ENCODE assay signal across 8 cellular contexts in the genomic region with DNA sequence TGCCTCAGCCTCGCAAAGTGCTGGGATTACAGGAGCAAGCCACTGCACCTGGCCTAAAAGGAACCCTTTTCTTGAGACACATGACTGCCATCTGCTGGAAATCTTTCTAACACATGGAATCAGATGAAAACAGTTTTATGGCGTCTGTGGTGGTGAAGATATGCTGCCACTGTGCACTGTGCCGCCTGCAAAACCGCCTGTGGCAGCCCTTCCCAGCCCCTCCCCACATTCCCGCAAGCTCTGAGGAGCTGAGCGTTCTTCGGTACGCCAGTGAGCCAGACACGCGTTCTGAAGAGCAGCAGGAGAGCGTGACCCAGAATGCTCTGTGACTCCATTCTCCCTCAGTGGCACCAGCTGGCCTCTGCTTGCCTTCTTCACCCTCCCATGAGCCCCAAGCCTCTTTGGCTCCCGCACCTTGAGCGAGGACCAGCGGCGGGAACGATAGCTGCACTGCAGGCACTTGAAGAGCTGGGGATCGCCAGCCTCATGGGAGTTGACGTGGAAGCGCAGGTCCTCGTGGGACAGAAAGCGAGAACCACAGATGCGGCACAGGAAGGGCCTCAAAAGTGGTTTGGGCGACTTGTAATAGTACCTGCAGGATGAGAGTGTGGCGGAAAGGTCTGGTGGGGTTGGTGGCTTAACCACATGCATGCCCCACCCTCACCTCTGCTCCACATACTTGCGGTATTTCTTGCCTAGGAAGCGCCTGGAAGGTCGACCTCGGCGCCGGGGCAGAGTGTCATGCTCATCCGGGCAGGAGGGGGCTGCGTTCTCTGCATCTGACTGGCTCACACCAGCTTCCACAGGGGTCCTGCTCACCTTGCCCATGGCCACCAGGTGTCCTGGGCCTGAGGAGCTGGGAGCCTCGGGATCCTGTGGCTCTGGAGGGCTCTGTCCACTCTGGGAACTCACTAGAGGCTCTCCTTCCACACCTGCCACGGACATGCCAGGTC. TPM values are rescaled to one million over a fixed set of nuclear protein-coding genes. Genes with fewer than 3 reads are reported as not detected.
A peak's percentile ranks its signal among the peaks of the same experiment; 100 is the strongest.
DNase-seq lines count a peak whose midpoint lies in the region; ATAC-seq and TF ChIP-seq lines count a peak whose summit lies in the region.

No MANE protein-coding gene starts in this region.

- H3K27me3 Mint-ChIP-seq in activated CD8-positive, alpha-beta T cell treated with anti-CD3 and anti-CD28 coated beads for 36 hours, result no peaks in the 10 kb centered on the region
- no peaks in the 10 kb centered on the region for H3K27me3 Mint-ChIP-seq in activated CD8-positive, alpha-beta T cell treated with anti-CD3 and anti-CD28 coated beads, Interleukin-2, amount 10 ng/mL, durations not matched to agents 7 days and 5 days (ENCODE audit: low read depth)
- peaks cover 2% of the 10 kb centered on the region for H3K27me3 Mint-ChIP-seq in brain

- no peak overlapping the region for H3K27ac ChIP-seq in substantia nigra (ENCODE audit: low read depth, low read length, poor library complexity, severe bottlenecking)

- CTCF ChIA-PET in activated CD8-positive, alpha-beta T cell treated with anti-CD3 and anti-CD28 coated beads for 36 hours (lab: Charles Lee), result interaction anchor here (0.7 to 3.5 kb wide), 5 partner anchors 9 to 164 kb away, joined by 3 to 25 read pairs (median 3); no protein-coding TSS in a partner anchor
- CTCF ChIA-PET in activated CD8-positive, alpha-beta T cell treated with anti-CD3 and anti-CD28 coated beads, Interleukin-2, amount 10 ng/mL, durations not matched to agents 7 days and 5 days (lab: Charles Lee), result interaction anchor here (0.6 to 6.5 kb wide), 9 partner anchors 7 to 164 kb away, joined by 3 to 74 read pairs (median 8); a partner anchor contains a TSS

- POLR2A ChIA-PET in activated CD8-positive, alpha-beta T cell treated with anti-CD3 and anti-CD28 coated beads for 36 hours (lab: Charles Lee), result interaction anchor here (0.6 to 4.4 kb wide), 3 partner anchors 9 to 29 kb away, joined by 3 to 43 read pairs (median 5); a partner anchor contains a TSS
- POLR2A ChIA-PET in activated CD8-positive, alpha-beta T cell treated with anti-CD3 and anti-CD28 coated beads, Interleukin-2, amount 10 ng/mL, durations not matched to agents 7 days and 5 days (lab: Charles Lee), result interaction anchor here (0.6 kb wide), 1 partner anchor 8 kb away, joined by 5 read pairs; no protein-coding TSS in a partner anchor

- peaks cover 60% of the 10 kb centered on the region for H3K36me3 Mint-ChIP-seq in activated CD8-positive, alpha-beta T cell treated with anti-CD3 and anti-CD28 coated beads for 36 hours (ENCODE audit: low read depth)
- H3K36me3 Mint-ChIP-seq in activated CD8-positive, alpha-beta T cell treated with anti-CD3 and anti-CD28 coated beads, Interleukin-2, amount 10 ng/mL, durations not matched to agents 7 days and 5 days (ENCODE audit: low read depth), result peaks cover 67% of the 10 kb centered on the region
- peaks cover 59% of the 10 kb centered on the region for H3K36me3 Mint-ChIP-seq in brain

- H3K9me3 Mint-ChIP-seq in activated CD8-positive, alpha-beta T cell treated with anti-CD3 and anti-CD28 coated beads for 36 hours, result no peaks in the 10 kb centered on the region
- no peaks in the 10 kb centered on the region for H3K9me3 Mint-ChIP-seq in activated CD8-positive, alpha-beta T cell treated with anti-CD3 and anti-CD28 coated beads, Interleukin-2, amount 10 ng/mL, durations not matched to agents 7 days and 5 days (ENCODE audit: insufficient read depth)
- H3K9me3 Mint-ChIP-seq in brain, result no peaks in the 10 kb centered on the region

- no peaks in the 10 kb centered on the region for H3K4me1 ChIP-seq in mucosa of descending colon (ENCODE audit: low read depth)

- intact Hi-C loops in activated CD8-positive, alpha-beta T cell treated with anti-CD3 and anti-CD28 coated beads for 36 hours (cut with micrococcal nuclease), result no loop called here
- intact Hi-C loops in mucosa of descending colon (cut with DNase I, micrococcal nuclease), result no loop called here

- H3K27ac Mint-ChIP-seq in activated CD8-positive, alpha-beta T cell treated with anti-CD3 and anti-CD28 coated beads for 36 hours, result no peak overlapping the region
- no peak overlapping the region for H3K27ac Mint-ChIP-seq in activated CD8-positive, alpha-beta T cell treated with anti-CD3 and anti-CD28 coated beads, Interleukin-2, amount 10 ng/mL, durations not matched to agents 7 days and 5 days
- H3K27ac Mint-ChIP-seq in brain, result peak overlapping the region in 2 of 5 experiments; percentile 65 to 84

- H3K9me3 ChIP-seq in mucosa of descending colon, result no peaks in the 10 kb centered on the region

- no peak for TF ChIP-seq CTCF in activated CD8-positive, alpha-beta T cell treated with anti-CD3 and anti-CD28 coated beads for 36 hours (IDR thresholded peaks at IDR 0.05)
- peak; percentile 46 to 59 for TF ChIP-seq CTCF in brain (conservative IDR thresholded peaks at IDR 0.05)
- TF ChIP-seq CTCF in mucosa of descending colon (IDR thresholded peaks at IDR 0.05), result no peak

- ATAC-seq in activated CD8-positive, alpha-beta T cell treated with anti-CD3 and anti-CD28 coated beads for 36 hours, result peak; percentile 58
- no peak for ATAC-seq in activated CD8-positive, alpha-beta T cell treated with anti-CD3 and anti-CD28 coated beads, Interleukin-2, amount 10 ng/mL, durations not matched to agents 7 days and 5 days
- ATAC-seq in mucosa of descending colon, result peak; percentile 77
- no peak for ATAC-seq in HG02798 (IDR thresholded peaks at IDR 0.05; ENCODE audit: poor library complexity, unreplicated experiment)

- H3K4me3 Mint-ChIP-seq in activated CD8-positive, alpha-beta T cell treated with anti-CD3 and anti-CD28 coated beads for 36 hours, result no peak overlapping the region
- H3K4me3 Mint-ChIP-seq in activated CD8-positive, alpha-beta T cell treated with anti-CD3 and anti-CD28 coated beads, Interleukin-2, amount 10 ng/mL, durations not matched to agents 7 days and 5 days, result no peak overlapping the region
- no peak overlapping the region for H3K4me3 Mint-ChIP-seq in brain

- no peak overlapping the region for H3K4me3 ChIP-seq in mucosa of descending colon

- no peak for DNase-seq in activated CD8-positive, alpha-beta T cell treated with anti-CD3 and anti-CD28 coated beads for 36 hours
- no peak for DNase-seq in activated CD8-positive, alpha-beta T cell treated with anti-CD3 and anti-CD28 coated beads, Interleukin-2, amount 10 ng/mL, durations not matched to agents 7 days and 5 days
- DNase-seq in NCI-H2081 (lab: John Stamatoyannopoulos, UW), result peak; percentile 47 to 63
- DNase-seq in mucosa of descending colon, result peak in 1 of 3 donors; percentile 75
- no peak for DNase-seq in substantia nigra (lab: John Stamatoyannopoulos, UW)
- DNase-seq in activated CD4-positive, alpha-beta T cell treated with anti-CD3 and anti-CD28 coated beads for 48 hours, result no peak

- peaks cover 38% of the 10 kb centered on the region for H3K36me3 ChIP-seq in mucosa of descending colon (ENCODE audit: low read depth)

- no peaks in the 10 kb centered on the region for H3K4me1 Mint-ChIP-seq in activated CD8-positive, alpha-beta T cell treated with anti-CD3 and anti-CD28 coated beads for 36 hours (ENCODE audit: low read depth)
- peaks cover 5% of the 10 kb centered on the region for H3K4me1 Mint-ChIP-seq in activated CD8-positive, alpha-beta T cell treated with anti-CD3 and anti-CD28 coated beads, Interleukin-2, amount 10 ng/mL, durations not matched to agents 7 days and 5 days (ENCODE audit: low read depth)
- no peaks in the 10 kb centered on the region for H3K4me1 Mint-ChIP-seq in brain

RNA-seq across cellular contexts. Expression of a gene that starts 8.7 kb away (rescaled TPM):
- 10 to 100 TPM; 27.0 to 28.8 TPM for total RNA-seq in activated CD8-positive, alpha-beta T cell treated with anti-CD3 and anti-CD28 coated beads for 36 hours
- total RNA-seq in activated CD8-positive, alpha-beta T cell treated with anti-CD3 and anti-CD28 coated beads, Interleukin-2, amount 10 ng/mL, durations not matched to agents 7 days and 5 days, result 10 to 100 TPM; 33.1 to 34.5 TPM
- 12.5 TPM for polyA plus RNA-seq in brain (ENCODE audit: insufficient read depth, low read depth, low replicate concordance)
- total RNA-seq in mucosa of descending colon, result 10 to 100 TPM; 19.1 to 22.7 (median 20.1) TPM

RNA-seq across cellular contexts. Expression of a gene that starts 28.9 kb away (rescaled TPM):
- 10 to 100 TPM; 27.8 to 29.5 TPM for total RNA-seq in activated CD8-positive, alpha-beta T cell treated with anti-CD3 and anti-CD28 coated beads for 36 hours
- total RNA-seq in activated CD8-positive, alpha-beta T cell treated with anti-CD3 and anti-CD28 coated beads, Interleukin-2, amount 10 ng/mL, durations not matched to agents 7 days and 5 days, result 10 to 100 TPM; 40.3 to 41.2 TPM
- polyA plus RNA-seq in brain (ENCODE audit: insufficient read depth, low read depth, low replicate concordance), result 90.9 TPM
- 10 to 100 TPM; 29.2 to 37.8 (median 35.1) TPM for total RNA-seq in mucosa of descending colon

RNA-seq across cellular contexts. Expression of a gene that starts 45.4 kb away (rescaled TPM):
- under 1 TPM in 1 of 2 experiments, not detected in 1; 0.11 TPM for total RNA-seq in activated CD8-positive, alpha-beta T cell treated with anti-CD3 and anti-CD28 coated beads for 36 hours
- total RNA-seq in activated CD8-positive, alpha-beta T cell treated with anti-CD3 and anti-CD28 coated beads, Interleukin-2, amount 10 ng/mL, durations not matched to agents 7 days and 5 days, result not detected
- polyA plus RNA-seq in brain (ENCODE audit: insufficient read depth, low read depth, low replicate concordance), result 1.8 TPM
- total RNA-seq in mucosa of descending colon, result 1 to 10 TPM in 2 of 3 donors, under 1 TPM in 1; 0.52 to 6.7 (median 1.2) TPM

RNA-seq across cellular contexts. Expression of a gene that starts 51.4 kb away (rescaled TPM):
- total RNA-seq in activated CD8-positive, alpha-beta T cell treated with anti-CD3 and anti-CD28 coated beads for 36 hours, result 1 to 10 TPM; 7.4 to 8.6 TPM
- 1 to 10 TPM; 2.2 to 2.8 TPM for total RNA-seq in activated CD8-positive, alpha-beta T cell treated with anti-CD3 and anti-CD28 coated beads, Interleukin-2, amount 10 ng/mL, durations not matched to agents 7 days and 5 days
- 65.5 TPM for polyA plus RNA-seq in brain (ENCODE audit: insufficient read depth, low read depth, low replicate concordance)
- 100 to 1,000 TPM in 2 of 3 donors, 10 to 100 TPM in 1; 15.0 to 141 (median 111) TPM for total RNA-seq in mucosa of descending colon

Comparison
In these comparisons a context has a peak if more than half of its experiments do, and no peak if none do; other contexts are left out.
1. ATAC-seq: peak in activated CD8-positive, alpha-beta T cell treated with anti-CD3 and anti-CD28 coated beads for 36 hours (single experiment) and mucosa of descending colon (single experiment); none in activated CD8-positive, alpha-beta T cell treated with anti-CD3 and anti-CD28 coated beads, Interleukin-2, amount 10 ng/mL, durations not matched to agents 7 days and 5 days (single experiment) and HG02798 (single experiment).
2. DNase-seq: peak in NCI-H2081 (2 of 2); none in activated CD8-positive, alpha-beta T cell treated with anti-CD3 and anti-CD28 coated beads for 36 hours (single experiment), activated CD8-positive, alpha-beta T cell treated with anti-CD3 and anti-CD28 coated beads, Interleukin-2, amount 10 ng/mL, durations not matched to agents 7 days and 5 days (single experiment), substantia nigra (0 of 49) and activated CD4-positive, alpha-beta T cell treated with anti-CD3 and anti-CD28 coated beads for 48 hours (single experiment).
3. CTCF ChIP-seq: peak in brain (2 of 2); none in activated CD8-positive, alpha-beta T cell treated with anti-CD3 and anti-CD28 coated beads for 36 hours (single experiment) and mucosa of descending colon (single experiment).